In genomic region chr9:76980566-76980965, GRCh38 we compare ENCODE assay signal across 24 cellular contexts. TPM values are rescaled to one million over a fixed set of nuclear protein-coding genes. Genes with fewer than 3 reads are reported as not detected.
DNase-seq lines count a peak whose midpoint lies in the region; ATAC-seq, FAIRE-seq and TF ChIP-seq lines count a peak whose summit lies in the region.
"Had no signal": no experiment of that assay in that cellular context is flagged by ENCODE, and none has a peak within 500 bp of the region (broad histone marks: within the 10 kb centered on the region; RNA-seq: fewer than 3 reads in every experiment).

No MANE protein-coding gene starts in this region.

- TF ChIP-seq CTCF in bronchial epithelial cell (IDR thresholded peaks at IDR 0.05; ENCODE audit: insufficient read depth, low read length, severe bottlenecking) (no peak), fibroblast of the aortic adventitia (IDR thresholded peaks at IDR 0.05; ENCODE audit: insufficient read depth, low read length) (no peak), WERI-Rb-1 (IDR thresholded peaks at IDR 0.05; ENCODE audit: low read depth, low read length) (no peak)

- no peak for ATAC-seq in GM18502 (IDR thresholded peaks at IDR 0.05; ENCODE audit: poor library complexity, unreplicated experiment)
- no peak for ATAC-seq in HG03457 (IDR thresholded peaks at IDR 0.05; ENCODE audit: unreplicated experiment)
- ATAC-seq: A549, GM23338, HCT116, HepG2 had no signal

- DNase-seq in H54 (ENCODE audit: insufficient read length, low spot score): no peak
- peak; percentile 73 for DNase-seq in SK-N-DZ (ENCODE audit: low spot score)
- DNase-seq in bronchial epithelial cell (ENCODE audit: low read depth): peak; percentile 31
- peak; percentile 52 for DNase-seq in fibroblast of the aortic adventitia (ENCODE audit: low read depth)
- DNase-seq in ureter (ENCODE audit: low spot score): no peak
- no peak for DNase-seq in WERI-Rb-1
- DNase-seq: AML-193; Caco-2; CD4-positive, alpha-beta T cell; H7; HFFc6 had no signal

- no peak overlapping the region for H3K27ac ChIP-seq in WERI-Rb-1
- H3K27ac ChIP-seq: 22Rv1, A549, C4-2B had no signal

- H3K9me3 ChIP-seq in WERI-Rb-1 (ENCODE audit: severe bottlenecking): no peaks in the 10 kb centered on the region
- H3K9me3 ChIP-seq: A549, Caco-2 had no signal

- peak; percentile 75 for FAIRE-seq in H54 (lab: Jason Lieb, UNC)
- no peak for FAIRE-seq in bronchial epithelial cell (lab: Jason Lieb, UNC)
- FAIRE-seq: A549, D721Med, G401.6, GM12891, GM18507, HepG2 had no signal

- no peak for TF ChIP-seq POLR2A in H54 (IDR thresholded peaks at IDR 0.05; ENCODE audit: low read depth, low read length)

- no peaks in the 10 kb centered on the region for H3K36me3 ChIP-seq in bronchial epithelial cell (ENCODE audit: control insufficient read depth, insufficient read depth, low read length)
- H3K36me3 ChIP-seq in WERI-Rb-1: no peaks in the 10 kb centered on the region

- H3K27me3 ChIP-seq in bronchial epithelial cell (ENCODE audit: control insufficient read depth, insufficient read depth, low read length): no peaks in the 10 kb centered on the region
- H3K27me3 ChIP-seq in WERI-Rb-1 (ENCODE audit: insufficient read depth, low read depth, severe bottlenecking): no peaks in the 10 kb centered on the region

- no peak overlapping the region for H3K4me3 ChIP-seq in bronchial epithelial cell (ENCODE audit: low read depth, low read length)
- no peak overlapping the region for H3K4me3 ChIP-seq in fibroblast of the aortic adventitia (ENCODE audit: low read depth, low read length)
- no peak overlapping the region for H3K4me3 ChIP-seq in WERI-Rb-1 (ENCODE audit: low read depth, low read length)
- H3K4me3 ChIP-seq: A549, GM23338 had no signal

RNA-seq across cellular contexts. Expression of gene FOXB2, which starts 38.9 kb away (rescaled TPM):
- polyA plus RNA-seq in SK-N-DZ (2014; cell fraction: cytosol; rRNA removed): not detected in 2 replicates
- polyA plus RNA-seq in SK-N-DZ (2014; cell fraction: nucleus; rRNA removed): not detected in 2 replicates
- total RNA-seq in bronchial epithelial cell (not detected in 2 replicates), fibroblast of the aortic adventitia (ENCODE audit: low replicate concordance) (not detected in 2 replicates), ureter (not detected)
- total RNA-seq: Caco-2; CD4-positive, alpha-beta T cell; GM23338; HepG2; HFFc6 had no signal
- polyA plus RNA-seq: A549, BJ, GM23338, HepG2 had no signal

Comparison
In these comparisons a context has a peak if more than half of its experiments do, and no peak if none do; other contexts are left out.
1. DNase-seq: peak in SK-N-DZ (single experiment), bronchial epithelial cell (single experiment) and fibroblast of the aortic adventitia (single experiment); none in H54 (single experiment), ureter (single experiment) and WERI-Rb-1 (single experiment).